27 cellular contexts compared by ENCODE assay signal in the genomic region with DNA sequence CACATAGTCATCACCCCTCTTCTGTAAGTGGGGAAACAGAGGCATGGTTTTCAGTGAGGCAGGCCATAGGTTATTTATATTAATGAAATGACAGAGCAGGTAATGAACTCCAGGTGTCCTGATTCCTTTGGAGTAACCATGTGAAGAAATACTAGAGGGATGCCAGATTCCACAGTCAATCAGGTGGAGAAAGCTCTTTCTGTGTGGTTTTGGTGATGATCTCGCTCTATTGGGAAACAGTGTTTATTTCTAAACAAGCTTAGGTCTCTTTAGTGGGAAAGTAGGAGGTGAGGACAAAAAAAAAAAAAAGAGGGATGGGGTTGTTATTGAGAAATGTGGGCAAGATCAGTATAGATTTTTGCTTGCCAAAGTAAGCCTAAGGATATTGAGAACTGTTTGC. TPM values are rescaled to one million over a fixed set of nuclear protein-coding genes. Genes with fewer than 3 reads are reported as not detected.
DNase-seq lines count a peak whose midpoint lies in the region; ATAC-seq and TF ChIP-seq lines count a peak whose summit lies in the region.
"Had no signal": no experiment of that assay in that cellular context is flagged by ENCODE, and none has a peak within 500 bp of the region (broad histone marks: within the 10 kb centered on the region; RNA-seq: fewer than 3 reads in every experiment).

No MANE protein-coding gene starts in this region.

- POLR2A ChIA-PET in T-cell (lab: Charles Lee) = interaction anchor here (0.6 to 0.7 kb wide), 2 partner anchors 10 kb away, joined by 3 read pairs; no protein-coding TSS in a partner anchor

- intact Hi-C loops in activated naive CD4-positive, alpha-beta T cell treated with anti-CD3 and anti-CD28 coated beads for 36 hours (cut with micrococcal nuclease) = no loop called here
- intact Hi-C loops in sigmoid colon (cut with DNase I) (no loop called here), prostate gland (cut with DNase I) (loop anchor here (10.0 kb wide), 1 partner anchor 467 kb away; a partner anchor contains a TSS)

- peaks cover 4% of the 10 kb centered on the region for H3K36me3 Mint-ChIP-seq in activated naive CD4-positive, alpha-beta T cell treated with anti-CD3 and anti-CD28 coated beads for 36 hours (ENCODE audit: low read depth)
- H3K36me3 Mint-ChIP-seq in T-cell = peaks cover 22% of the 10 kb centered on the region

- H3K27me3 ChIP-seq in sigmoid colon = no peaks in the 10 kb centered on the region
- H3K27me3 ChIP-seq in prostate gland (replicated peaks; ENCODE audit: insufficient read depth) = no peaks in the 10 kb centered on the region
- H3K27me3 ChIP-seq: right lobe of liver, upper lobe of right lung had no signal

- DNase-seq in activated naive CD4-positive, alpha-beta T cell treated with anti-CD3 and anti-CD28 coated beads for 36 hours = no peak
- DNase-seq in activated naive CD4-positive, alpha-beta T cell treated with Interleukin-2 at 50 U/mL for 16 hours = no peak
- DNase-seq in T-cell (no peak), fibroblast of gingiva (ENCODE audit: low read depth) (peak; percentile 34), sigmoid colon (no peak), DMS53 (lab: John Stamatoyannopoulos, UW) (no peak), prostate gland (ENCODE audit: low spot score) (no peak)
- DNase-seq: activated CD4-positive, alpha-beta T cell treated with anti-CD3 and anti-CD28 coated beads, Interleukin-2, amount 50 U/mL, for 4 hours; activated gamma-delta T cell treated with Interleukin-2 at 50 U/mL for 16 hours; CD8-positive, alpha-beta memory T cell; effector CD8-positive, alpha-beta T cell; GDM1; KBM-7; MV-4-11; NCI-H1694; NCI-H2171 treated with DMSO at 0.1 percent for 48 hours; NCI-H526 treated with DMSO at 0.1 percent for 48 hours; right lobe of liver; stimulated activated CD8-positive, alpha-beta memory T cell treated with anti-CD3 and anti-CD28 coated beads, Interleukin-4, amount 100 ng/mL, for 48 hours; upper lobe of right lung had no signal

- H3K9me3 Mint-ChIP-seq in activated naive CD4-positive, alpha-beta T cell treated with anti-CD3 and anti-CD28 coated beads for 36 hours = no peaks in the 10 kb centered on the region
- H3K9me3 Mint-ChIP-seq in T-cell = no peaks in the 10 kb centered on the region
- H3K9me3 Mint-ChIP-seq: CD8-positive, alpha-beta memory T cell; T-helper 1 cell treated with Interleukin-12 subunit alpha and Interleukin-12 subunit beta and Interleukin-4 antibody, amounts not matched to agents 30 μg/mL and 1 μg/mL, for 36 hours had no signal

- peaks cover 73% of the 10 kb centered on the region for H3K4me1 Mint-ChIP-seq in activated naive CD4-positive, alpha-beta T cell treated with anti-CD3 and anti-CD28 coated beads for 36 hours (ENCODE audit: low read depth)
- peaks cover 65 to 90% (median 79%) of the 10 kb centered on the region in 3 donors for H3K4me1 Mint-ChIP-seq in T-cell

- H3K27ac Mint-ChIP-seq in activated naive CD4-positive, alpha-beta T cell treated with anti-CD3 and anti-CD28 coated beads for 36 hours = peak overlapping the region; percentile 47
- peak overlapping the region; percentile 54 to 77 for H3K27ac Mint-ChIP-seq in T-cell
- H3K27ac Mint-ChIP-seq: T-helper 1 cell treated with Interleukin-12 subunit alpha and Interleukin-12 subunit beta and Interleukin-4 antibody, amounts not matched to agents 30 μg/mL and 1 μg/mL, for 36 hours had no signal

- H3K9me3 ChIP-seq in sigmoid colon (no peaks in the 10 kb centered on the region), prostate gland (no peaks in the 10 kb centered on the region)
- H3K9me3 ChIP-seq: A549, right lobe of liver, upper lobe of right lung had no signal

- H3K27ac ChIP-seq in sigmoid colon (peak overlapping the region in 3 of 4 donors; percentile 73 to 78 (median 74)), prostate gland (no peak overlapping the region)
- H3K27ac ChIP-seq: A549, parathyroid adenoma, right lobe of liver, upper lobe of right lung had no signal

- ATAC-seq in T-cell (replicated peaks in 1 of 4) (no peak), GM21526 (IDR thresholded peaks at IDR 0.05; ENCODE audit: low FRiP score, unreplicated experiment) (no peak)
- ATAC-seq: A549, esophagus mucosa, HCT116, left lobe of liver, upper lobe of right lung had no signal

- 93 to 96% methylated on average over 1 of the region's 1 CpG for WGBS in sigmoid colon, 2 donors
- 83% methylated on average over 1 of the region's 1 CpG for WGBS in prostate gland

- TF ChIP-seq CTCF in sigmoid colon (IDR thresholded peaks at IDR 0.05) (no peak), prostate gland (IDR thresholded peaks at IDR 0.05) (no peak)

- no peaks in the 10 kb centered on the region for H3K36me3 ChIP-seq in sigmoid colon
- H3K36me3 ChIP-seq in prostate gland = no peaks in the 10 kb centered on the region
- H3K36me3 ChIP-seq: right lobe of liver, upper lobe of right lung had no signal

- H3K4me3 Mint-ChIP-seq in activated naive CD4-positive, alpha-beta T cell treated with anti-CD3 and anti-CD28 coated beads for 36 hours = no peak overlapping the region
- peak overlapping the region in 1 of 3 donors; percentile 21 for H3K4me3 Mint-ChIP-seq in T-cell
- H3K4me3 Mint-ChIP-seq: T-helper 1 cell treated with Interleukin-12 subunit alpha and Interleukin-12 subunit beta and Interleukin-4 antibody, amounts not matched to agents 30 μg/mL and 1 μg/mL, for 36 hours had no signal

- H3K27me3 Mint-ChIP-seq in activated naive CD4-positive, alpha-beta T cell treated with anti-CD3 and anti-CD28 coated beads for 36 hours (ENCODE audit: low read depth) = no peaks in the 10 kb centered on the region
- peaks cover 0 to 4% of the 10 kb centered on the region in 2 donors for H3K27me3 Mint-ChIP-seq in T-cell

- H3K4me3 ChIP-seq in sigmoid colon = no peak overlapping the region
- H3K4me3 ChIP-seq in prostate gland = no peak overlapping the region
- H3K4me3 ChIP-seq: A549, right lobe of liver, upper lobe of right lung had no signal

- TF ChIP-seq POLR2A in sigmoid colon (IDR thresholded peaks at IDR 0.05) = no peak
- TF ChIP-seq POLR2A in prostate gland (IDR thresholded peaks at IDR 0.05) = no peak

- CTCF ChIA-PET in activated naive CD4-positive, alpha-beta T cell treated with anti-CD3 and anti-CD28 coated beads for 36 hours (lab: Charles Lee) = no interaction called here
- CTCF ChIA-PET in T-cell (lab: Charles Lee) = interaction anchor here in 1 of 2 donors (1.5 kb wide), 1 partner anchor 21 kb away, joined by 3 read pairs; no protein-coding TSS in a partner anchor

- no peak for TF ChIP-seq EP300 in sigmoid colon (IDR thresholded peaks at IDR 0.05)

- peaks cover 0 to 21% (median 19%) of the 10 kb centered on the region in 4 donors for H3K4me1 ChIP-seq in sigmoid colon
- H3K4me1 ChIP-seq in prostate gland (replicated peaks) = no peaks in the 10 kb centered on the region
- H3K4me1 ChIP-seq: A549, parathyroid adenoma, right lobe of liver, upper lobe of right lung had no signal

RNA-seq across cellular contexts. Expression of a gene that starts 12.2 kb away (rescaled TPM):
- total RNA-seq in activated naive CD4-positive, alpha-beta T cell treated with anti-CD3 and anti-CD28 coated beads for 36 hours = 10 to 100 TPM; 32.8 to 34.8 TPM
- total RNA-seq in T-cell (100 to 1,000 TPM in 2 of 5 donors, 10 to 100 TPM in 3; 90.7 to 102 (median 94.5) TPM), sigmoid colon (10 to 100 TPM; 40.7 to 54.6 (median 45.5) TPM), prostate gland (1 to 10 TPM; 2.6 to 4.7 TPM)
- 10 to 100 TPM in 1 of 3 donors, 1 to 10 TPM in 2; 3.2 to 14.4 (median 4.8) TPM for polyA plus RNA-seq in sigmoid colon

Comparison
In these comparisons a context has a peak if more than half of its experiments do, and no peak if none do; other contexts are left out.
1. H3K27ac ChIP-seq: peak in sigmoid colon (3 of 4); none in prostate gland (0 of 2).
2. RNA of a gene that starts 12.2 kb away (total RNA-seq): 90.7 to 102 TPM in T-cell, 40.7 to 54.6 TPM in sigmoid colon and 32.8 to 34.8 TPM in activated naive CD4-positive, alpha-beta T cell treated with anti-CD3 and anti-CD28 coated beads for 36 hours; 2.6 to 4.7 TPM in prostate gland; every median in the first group is over 4 times any median in the second.